Comparison of ENCODE assay signal across 37 cellular contexts in genomic region chr1:94693029-94693428, GRCh38.
DNase-seq lines count a peak whose midpoint lies in the region; ATAC-seq and TF ChIP-seq lines count a peak whose summit lies in the region.
"Had no signal": no experiment of that assay in that cellular context is flagged by ENCODE, and none has a peak within 500 bp of the region (broad histone marks: within the 10 kb centered on the region; RNA-seq: fewer than 3 reads in every experiment).

No MANE protein-coding gene starts in this region.

- H4K5ac ChIP-seq in mesendoderm (ENCODE audit: low read length) = no peak overlapping the region

- intact Hi-C loops in A673 (cut with micrococcal nuclease; ENCODE audit: unreplicated experiment) (no loop called here), heart right ventricle (cut with DNase I) (loop anchor here in 1 of 10 donors (10.0 kb wide), 1 partner anchor 58 kb away; no protein-coding TSS in a partner anchor)

- no peaks in the 10 kb centered on the region for H3K79me1 ChIP-seq in mesendoderm (ENCODE audit: low read length)

- no peaks in the 10 kb centered on the region for H3K27me3 ChIP-seq in A673 (replicated peaks; ENCODE audit: insufficient read depth, low read depth, low read length, poor library complexity)
- H3K27me3 ChIP-seq in mesendoderm (ENCODE audit: insufficient read depth, low read length, poor library complexity) = no peaks in the 10 kb centered on the region
- no peaks in the 10 kb centered on the region for H3K27me3 ChIP-seq in heart right ventricle
- H3K27me3 ChIP-seq: breast epithelium, foreskin keratinocyte, ovary, upper lobe of right lung had no signal

- H3K18ac ChIP-seq in mesendoderm (ENCODE audit: low read length) = no peak overlapping the region

- no peak overlapping the region for H4K8ac ChIP-seq in mesendoderm (ENCODE audit: low read depth, low read length)

- H2BK5ac ChIP-seq in mesendoderm (ENCODE audit: low read length) = no peak overlapping the region

- CTCF ChIA-PET in A673 (lab: Charles Lee) = no interaction called here

- no CpG with 5 or more reads among the region's 3 CpGs for WGBS in mesendoderm (ENCODE audit: extremely low coverage, insufficient coverage, low lambda C conversion rate)
- WGBS in heart right ventricle, 2 donors = 71 to 77% methylated on average over 3 of the region's 3 CpGs

- no peak overlapping the region for H3K56ac ChIP-seq in mesendoderm (ENCODE audit: low read length)

- peak; percentile 31; the same call in 1 of the 2 replicates for TF ChIP-seq CTCF in A673 (conservative IDR thresholded peaks at IDR 0.05; ENCODE audit: low read depth, low read length)
- TF ChIP-seq CTCF in endothelial cell (IDR thresholded peaks at IDR 0.05; ENCODE audit: unreplicated experiment) = peak; percentile 18
- TF ChIP-seq CTCF in heart right ventricle (IDR thresholded peaks at IDR 0.05) = no peak

- DNase-seq in A673 (ENCODE audit: low spot score) (no peak), SK-MEL-5 (ENCODE audit: low read depth, low spot score) (peak; percentile 6), endothelial cell (ENCODE audit: low spot score) (no peak), mesendoderm (peak; percentile 52), NCI-H1092 (lab: John Stamatoyannopoulos, UW) (no peak), heart right ventricle (no peak)
- no peak for DNase-seq in activated CD4-positive, CD25-positive, alpha-beta regulatory T cell treated with anti-CD3 and anti-CD28 coated beads, Interleukin-2, amount 50 U/mL, for 72 hours
- DNase-seq in activated effector memory CD4-positive, alpha-beta T cell treated with anti-CD3 and anti-CD28 coated beads, Interleukin-2, amount 50 U/mL, for 16 hours = no peak
- DNase-seq: 8988T; activated CD4-positive, alpha-beta T cell treated with anti-CD3 and anti-CD28 coated beads for 36 hours; activated CD8-positive, alpha-beta T cell treated with anti-CD3 and anti-CD28 coated beads, Interleukin-2, amount 10 ng/mL, durations not matched to agents 7 days and 5 days; amygdala; Calu3; DMS79 treated with DMSO at 0.1 percent for 48 hours; effector memory CD4-positive, alpha-beta T cell; foreskin keratinocyte; GF-D8; immature natural killer cell; left cardiac atrium; mammary epithelial cell; MM.1S; NCI-H1417 treated with DMSO at 0.1 percent for 48 hours; NCI-H2029 treated with DMSO at 0.1 percent for 48 hours; NCI-H526 treated with DMSO at 0.1 percent for 48 hours; ovary; PC-9; retina; small intestine; stimulated activated naive CD4-positive, alpha-beta T cell; T-helper 17 cell; upper lobe of right lung had no signal

- POLR2A ChIA-PET in A673 (lab: Charles Lee; ENCODE audit: low non-redundant PET) = no interaction called here

- H2AK5ac ChIP-seq in mesendoderm (ENCODE audit: low read length) = no peak overlapping the region

- H3K4me2 ChIP-seq in mesendoderm (ENCODE audit: low read length) = no peak overlapping the region
- H3K4me2 ChIP-seq: KMS-11, PC-9 had no signal

- no TSS peak for BruUV-seq in A673 (replicated peaks; lab: Mats Ljungman, UMichigan)

- H3K23ac ChIP-seq in mesendoderm (ENCODE audit: low read length) = no peak overlapping the region

- no peak overlapping the region for H2BK120ac ChIP-seq in mesendoderm (ENCODE audit: low read depth, low read length)

- H3K36me3 ChIP-seq in A673 (ENCODE audit: insufficient read depth, low read length, poor library complexity, severe bottlenecking) (no peaks in the 10 kb centered on the region), mesendoderm (ENCODE audit: control insufficient read depth, insufficient read depth, low read length) (no peaks in the 10 kb centered on the region), heart right ventricle (no peaks in the 10 kb centered on the region)
- H3K36me3 ChIP-seq: breast epithelium, ovary, upper lobe of right lung had no signal

- H3K4ac ChIP-seq in mesendoderm (ENCODE audit: low read depth, low read length) = no peak overlapping the region

- H2BK15ac ChIP-seq in mesendoderm (replicated peaks; ENCODE audit: low read depth) = no peak overlapping the region

- no peaks in the 10 kb centered on the region for H3K79me2 ChIP-seq in mesendoderm (ENCODE audit: control insufficient read depth, insufficient read depth, low read length)

- in situ Hi-C loops in SK-MEL-5 (cut with HindIII; ENCODE audit: low pct_unique_long_range_greater_than_20kb, low sequenced_read_pairs) = no loop called here

- no peak overlapping the region for H3K4me3 ChIP-seq in A673 (ENCODE audit: low read depth, low read length, poor library complexity, severe bottlenecking)
- no peak overlapping the region for H3K4me3 ChIP-seq in mesendoderm (ENCODE audit: low read length)
- H3K4me3 ChIP-seq in heart right ventricle = no peak overlapping the region
- H3K4me3 ChIP-seq: breast epithelium, coronary artery, ovary, PC-9, upper lobe of right lung had no signal

- peaks cover 3% of the 10 kb centered on the region for H3K4me1 Mint-ChIP-seq in endothelial cell (ENCODE audit: unreplicated experiment)
- H3K4me1 Mint-ChIP-seq: activated CD4-positive, alpha-beta T cell treated with anti-CD3 and anti-CD28 coated beads for 36 hours; activated naive CD4-positive, alpha-beta T cell treated with anti-CD3 and anti-CD28 coated beads, Interleukin-2, amount 50 U/mL, for 24 hours; T-helper 17 cell had no signal

- H3K9me3 ChIP-seq in A673 (ENCODE audit: low read depth, low read length, poor library complexity, severe bottlenecking) (no peaks in the 10 kb centered on the region), heart right ventricle (peaks cover 0 to 14% (median 0%) of the 10 kb centered on the region in 11 donors)
- H3K9me3 ChIP-seq: breast epithelium, ovary, upper lobe of right lung had no signal

- no peak overlapping the region for H3K27ac Mint-ChIP-seq in endothelial cell (ENCODE audit: unreplicated experiment)
- H3K27ac Mint-ChIP-seq: activated CD4-positive, alpha-beta T cell treated with anti-CD3 and anti-CD28 coated beads for 36 hours; activated CD8-positive, alpha-beta T cell treated with anti-CD3 and anti-CD28 coated beads, Interleukin-2, amount 10 ng/mL, durations not matched to agents 7 days and 5 days; activated naive CD4-positive, alpha-beta T cell treated with anti-CD3 and anti-CD28 coated beads, Interleukin-2, amount 50 U/mL, for 24 hours; immature natural killer cell; T-helper 17 cell had no signal

- H3K4me3 Mint-ChIP-seq in endothelial cell (ENCODE audit: unreplicated experiment) = no peak overlapping the region
- H3K4me3 Mint-ChIP-seq: activated CD4-positive, alpha-beta T cell treated with anti-CD3 and anti-CD28 coated beads for 36 hours; activated CD8-positive, alpha-beta T cell treated with anti-CD3 and anti-CD28 coated beads, Interleukin-2, amount 10 ng/mL, durations not matched to agents 7 days and 5 days; activated naive CD4-positive, alpha-beta T cell treated with anti-CD3 and anti-CD28 coated beads, Interleukin-2, amount 50 U/mL, for 24 hours; immature natural killer cell; T-helper 17 cell had no signal

- H3K27ac ChIP-seq in A673 (ENCODE audit: low read depth, low read length, poor library complexity, severe bottlenecking) (no peak overlapping the region), mesendoderm (ENCODE audit: low read depth, low read length) (no peak overlapping the region), heart right ventricle (no peak overlapping the region)
- H3K27ac ChIP-seq: breast epithelium, coronary artery, foreskin keratinocyte, HL-60, KMS-11, ovary, PC-9, upper lobe of right lung had no signal

- no peaks in the 10 kb centered on the region for H3K36me3 Mint-ChIP-seq in endothelial cell (ENCODE audit: low read depth, unreplicated experiment)
- H3K36me3 Mint-ChIP-seq: activated naive CD4-positive, alpha-beta T cell treated with anti-CD3 and anti-CD28 coated beads, Interleukin-2, amount 50 U/mL, for 24 hours; immature natural killer cell had no signal

- H3K9me3 Mint-ChIP-seq in endothelial cell (ENCODE audit: unreplicated experiment) = no peaks in the 10 kb centered on the region
- H3K9me3 Mint-ChIP-seq: activated naive CD4-positive, alpha-beta T cell treated with anti-CD3 and anti-CD28 coated beads, Interleukin-2, amount 50 U/mL, for 24 hours had no signal

- H3K4me1 ChIP-seq in A673 (ENCODE audit: insufficient read depth, low read length, poor library complexity, severe bottlenecking) = no peaks in the 10 kb centered on the region
- H3K4me1 ChIP-seq in mesendoderm (ENCODE audit: control insufficient read depth, low read depth, low read length) = peaks cover 1% of the 10 kb centered on the region
- H3K4me1 ChIP-seq in heart right ventricle = peaks cover 0 to 4% (median 0%) of the 10 kb centered on the region in 9 donors
- H3K4me1 ChIP-seq: breast epithelium, upper lobe of right lung had no signal

- ATAC-seq in heart right ventricle = no peak
- ATAC-seq: activated CD4-positive, alpha-beta T cell treated with anti-CD3 and anti-CD28 coated beads for 36 hours; activated CD8-positive, alpha-beta T cell treated with anti-CD3 and anti-CD28 coated beads, Interleukin-2, amount 10 ng/mL, durations not matched to agents 7 days and 5 days; esophagus mucosa; foreskin keratinocyte; left cardiac atrium; T-helper 17 cell; upper lobe of right lung had no signal

- H3K27me3 Mint-ChIP-seq in endothelial cell (ENCODE audit: unreplicated experiment) = peaks cover 2% of the 10 kb centered on the region

- H3K9ac ChIP-seq in mesendoderm (ENCODE audit: low read length) = no peak overlapping the region
- H3K9ac ChIP-seq: KMS-11 had no signal

Comparison
In these comparisons a context has a peak if more than half of its experiments do, and no peak if none do; other contexts are left out.
1. DNase-seq: peak in SK-MEL-5 (single experiment) and mesendoderm (single experiment); none in A673 (single experiment), endothelial cell (single experiment), NCI-H1092 (single experiment), heart right ventricle (0 of 2), activated CD4-positive, CD25-positive, alpha-beta regulatory T cell treated with anti-CD3 and anti-CD28 coated beads, Interleukin-2, amount 50 U/mL, for 72 hours (single experiment) and activated effector memory CD4-positive, alpha-beta T cell treated with anti-CD3 and anti-CD28 coated beads, Interleukin-2, amount 50 U/mL, for 16 hours (single experiment).
2. CTCF ChIP-seq: peak in A673 (single experiment) and endothelial cell (single experiment); none in heart right ventricle (0 of 9).